29 cellular contexts compared by ENCODE assay signal in the genomic region with DNA sequence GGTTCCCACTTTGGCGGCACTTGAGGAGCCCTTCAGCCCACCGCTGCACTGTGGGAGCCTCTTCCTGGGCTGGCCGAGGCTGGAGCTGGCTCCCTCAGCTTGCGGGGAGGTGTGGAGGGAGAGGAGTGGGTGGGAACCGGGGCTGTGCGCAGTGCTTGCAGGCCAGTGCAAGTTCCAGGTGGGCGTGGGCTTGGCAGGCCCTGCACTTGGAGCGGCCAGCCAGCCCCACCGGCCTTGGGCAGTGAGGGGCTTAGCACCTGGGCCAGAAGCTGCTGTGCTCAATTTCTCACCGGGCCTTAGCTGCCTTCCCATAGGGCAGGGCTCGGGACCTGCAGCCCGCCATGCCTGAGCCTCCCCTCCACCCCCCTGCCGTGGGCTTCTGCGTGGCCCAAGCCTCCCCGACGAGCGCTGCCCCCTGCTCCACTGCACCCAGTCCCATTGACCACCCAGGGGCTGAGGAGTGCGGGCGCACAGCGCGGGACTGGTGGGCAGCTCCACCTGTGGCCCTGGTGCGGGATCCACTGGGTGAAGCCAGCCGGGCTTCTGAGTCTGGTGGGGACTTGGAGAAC.
"Had no signal": no experiment of that assay in that cellular context is flagged by ENCODE, and none has a peak within 500 bp of the region (broad histone marks: within the 10 kb centered on the region; RNA-seq: fewer than 3 reads in every experiment).

No MANE protein-coding gene starts in this region.

- H3K4me1 Mint-ChIP-seq: stimulated activated effector memory CD8-positive, alpha-beta T cell treated with anti-CD3 and anti-CD28 coated beads, Interleukin-12 subunit alpha, Interleukin-12 subunit beta, amount 100 ng/mL, for 72 hours; stimulated activated memory B cell treated with anti-CD40 and anti-IgM and Interleukin-4, amounts not matched to agents 10 μg/mL and 1 μg/mL and 100 μg/mL, for 72 hours; stimulated activated naive CD8-positive, alpha-beta T cell treated with anti-CD3 and anti-CD28 coated beads, Interleukin-15, amount 100 ng/mL, for 72 hours had no signal

- H3K4me1 ChIP-seq: stomach, suprapubic skin, testis, thyroid gland, tibial artery, tibial nerve, transverse colon, upper lobe of left lung, upper lobe of right lung, uterus, vagina had no signal

- DNase-seq: stimulated activated CD4-positive, alpha-beta T cell treated with anti-CD3 and anti-CD28 coated beads, Interleukin-2, amount 100 ng/mL, for 48 hours; stimulated activated CD4-positive, alpha-beta T cell treated with anti-CD3 and anti-CD28 coated beads, Interleukin-4, amount 100 ng/mL, for 1 hour; stimulated activated CD4-positive, alpha-beta T cell treated with anti-CD3 and anti-CD28 coated beads, Interleukin-4, amount 100 ng/mL, for 24 hours; stimulated activated CD4-positive, alpha-beta T cell treated with anti-CD3 and anti-CD28 coated beads, Interleukin-4, amount 100 ng/mL, for 4 hours; stimulated activated CD8-positive, alpha-beta memory T cell treated with anti-CD3 and anti-CD28 coated beads, Interleukin-4, amount 100 ng/mL, for 48 hours; stimulated activated naive B cell treated with anti-CD40 and anti-IgM and Interleukin-4, amounts not matched to agents 10 μg/mL and 1 μg/mL and 100 μg/mL, for 72 hours; stimulated activated naive CD4-positive, alpha-beta T cell; stimulated activated naive CD4-positive, alpha-beta T cell treated with Interleukin-2 at 50 U/mL for 16 hours; stimulated activated naive CD8-positive, alpha-beta T cell treated with anti-CD3 and anti-CD28 coated beads, Interleukin-15, amount 100 ng/mL, for 72 hours; stimulated activated naive CD8-positive, alpha-beta T cell treated with anti-CD3 and anti-CD28 coated beads, Interleukin-15, Interleukin-2, amounts not matched to agents 100 U/mL and 50 U/mL, for 24 hours; stomach; substantia nigra; testis; thyroid gland; tibial artery; transverse colon; trophoblast cell; upper lobe of right lung; uterus had no signal

- H3K36me3 Mint-ChIP-seq: stimulated activated effector memory CD8-positive, alpha-beta T cell treated with anti-CD3 and anti-CD28 coated beads, Interleukin-12 subunit alpha, Interleukin-12 subunit beta, amount 100 ng/mL, for 72 hours; stimulated activated memory B cell treated with anti-CD40 and anti-IgM and Interleukin-4, amounts not matched to agents 10 μg/mL and 1 μg/mL and 100 μg/mL, for 72 hours; type B pancreatic cell had no signal

- FAIRE-seq: urothelium cell line had no signal

- H3K9me3 ChIP-seq: suprapubic skin, testis, thoracic aorta, thyroid gland, tibial nerve, transverse colon, upper lobe of right lung, uterus, vagina had no signal

- H3K27ac Mint-ChIP-seq: stimulated activated effector memory CD8-positive, alpha-beta T cell treated with anti-CD3 and anti-CD28 coated beads, Interleukin-12 subunit alpha, Interleukin-12 subunit beta, amount 100 ng/mL, for 72 hours; stimulated activated memory B cell treated with anti-CD40 and anti-IgM and Interleukin-4, amounts not matched to agents 10 μg/mL and 1 μg/mL and 100 μg/mL, for 72 hours; stimulated activated naive B cell treated with anti-CD40 and anti-IgM and Interleukin-4, amounts not matched to agents 10 μg/mL and 1 μg/mL and 100 μg/mL, for 72 hours; stimulated activated naive CD8-positive, alpha-beta T cell treated with anti-CD3 and anti-CD28 coated beads, Interleukin-15, amount 100 ng/mL, for 72 hours; stimulated activated naive CD8-positive, alpha-beta T cell treated with anti-CD3 and anti-CD28 coated beads, Interleukin-15, Interleukin-2, amounts not matched to agents 100 ng/mL and 50 ng/mL, for 24 hours; type B pancreatic cell had no signal

- H3K36me3 ChIP-seq: stomach, suprapubic skin, thoracic aorta, thyroid gland, tibial artery, tibial nerve, transverse colon, upper lobe of left lung, upper lobe of right lung, uterus, vagina had no signal

- H3K4me3 Mint-ChIP-seq: stimulated activated effector memory CD8-positive, alpha-beta T cell treated with anti-CD3 and anti-CD28 coated beads, Interleukin-12 subunit alpha, Interleukin-12 subunit beta, amount 100 ng/mL, for 72 hours; stimulated activated memory B cell treated with anti-CD40 and anti-IgM and Interleukin-4, amounts not matched to agents 10 μg/mL and 1 μg/mL and 100 μg/mL, for 72 hours; stimulated activated naive B cell treated with anti-CD40 and anti-IgM and Interleukin-4, amounts not matched to agents 10 μg/mL and 1 μg/mL and 100 μg/mL, for 72 hours; stimulated activated naive CD8-positive, alpha-beta T cell treated with anti-CD3 and anti-CD28 coated beads, Interleukin-15, amount 100 ng/mL, for 72 hours; stimulated activated naive CD8-positive, alpha-beta T cell treated with anti-CD3 and anti-CD28 coated beads, Interleukin-15, Interleukin-2, amounts not matched to agents 100 ng/mL and 50 ng/mL, for 24 hours; type B pancreatic cell had no signal

- ATAC-seq: stimulated activated effector memory CD8-positive, alpha-beta T cell treated with anti-CD3 and anti-CD28 coated beads, Interleukin-12 subunit alpha, Interleukin-12 subunit beta, amount 100 ng/mL, for 72 hours; stimulated activated memory B cell treated with anti-CD40 and anti-IgM and Interleukin-4, amounts not matched to agents 10 μg/mL and 1 μg/mL and 100 μg/mL, for 72 hours; stimulated activated naive B cell treated with anti-CD40 and anti-IgM and Interleukin-4, amounts not matched to agents 10 μg/mL and 1 μg/mL and 100 μg/mL, for 72 hours; stimulated activated naive CD8-positive, alpha-beta T cell treated with anti-CD3 and anti-CD28 coated beads, Interleukin-15, amount 100 ng/mL, for 72 hours; stimulated activated naive CD8-positive, alpha-beta T cell treated with anti-CD3 and anti-CD28 coated beads, Interleukin-15, Interleukin-2, amounts not matched to agents 100 U/mL and 50 U/mL, for 24 hours; upper lobe of right lung had no signal

- H3K4me3 ChIP-seq: stomach, suprapubic skin, testis, thoracic aorta, thyroid gland, tibial artery, tibial nerve, transverse colon, upper lobe of left lung, upper lobe of right lung, uterus, vagina had no signal

- H3K9me3 Mint-ChIP-seq: stimulated activated memory B cell treated with anti-CD40 and anti-IgM and Interleukin-4, amounts not matched to agents 10 μg/mL and 1 μg/mL and 100 μg/mL, for 72 hours; stimulated activated naive CD8-positive, alpha-beta T cell treated with anti-CD3 and anti-CD28 coated beads, Interleukin-15, Interleukin-2, amounts not matched to agents 100 ng/mL and 50 ng/mL, for 24 hours had no signal

- H3K27ac ChIP-seq: stomach, suprapubic skin, testis, thoracic aorta, thyroid gland, tibial artery, tibial nerve, transverse colon, upper lobe of left lung, upper lobe of right lung, uterus, vagina had no signal

- H3K27me3 Mint-ChIP-seq: stimulated activated naive B cell treated with anti-CD40 and anti-IgM and Interleukin-4, amounts not matched to agents 10 μg/mL and 1 μg/mL and 100 μg/mL, for 72 hours; stimulated activated naive CD8-positive, alpha-beta T cell treated with anti-CD3 and anti-CD28 coated beads, Interleukin-15, amount 100 ng/mL, for 72 hours; stimulated activated naive CD8-positive, alpha-beta T cell treated with anti-CD3 and anti-CD28 coated beads, Interleukin-15, Interleukin-2, amounts not matched to agents 100 ng/mL and 50 ng/mL, for 24 hours; type B pancreatic cell had no signal
